In the genomic region with DNA sequence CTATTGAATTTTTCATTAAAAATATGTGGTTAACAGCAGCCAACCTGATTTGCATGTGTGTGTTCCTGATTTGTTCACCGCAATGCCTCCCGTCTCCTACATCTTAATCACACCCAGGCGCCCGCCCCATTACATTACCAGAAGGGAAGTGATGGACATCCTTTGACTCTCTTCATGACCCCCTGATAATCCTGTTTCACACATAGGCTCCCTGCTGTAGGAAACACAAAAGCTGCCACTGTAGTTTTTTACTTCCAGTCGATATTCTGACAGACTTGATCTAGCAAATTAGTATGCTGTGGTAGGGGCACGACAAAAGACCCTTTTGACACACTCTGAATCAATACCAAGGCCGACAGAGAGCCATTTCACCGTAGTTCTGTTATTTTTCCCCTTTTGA, we compare ENCODE assay signal across 2 cellular contexts.
A peak's percentile ranks its signal among the peaks of the same experiment; 100 is the strongest.
TF ChIP-seq lines count a peak whose summit lies in the region.

No MANE protein-coding gene starts in this region.

TF ChIP-seq in H1, 55 proteins besides CTCF, POLR2A, EP300 and RAD21 (continued from another document):
- no peak for TF ChIP-seq ZNF274 (IDR thresholded peaks at IDR 0.05; ENCODE audit: borderline replicate concordance, extremely low read depth, low read length)
- no peak for TF ChIP-seq CHD1 (IDR thresholded peaks at IDR 0.05; ENCODE audit: low read depth, low read length)
- TF ChIP-seq CTBP2 (IDR thresholded peaks at IDR 0.05; ENCODE audit: borderline replicate concordance, insufficient read depth, insufficient read length, low read length): no peak
- no peak for TF ChIP-seq CBX8 (IDR thresholded peaks at IDR 0.05; ENCODE audit: borderline replicate concordance, low read depth, low read length)
- no peak for TF ChIP-seq EZH2 (IDR thresholded peaks at IDR 0.05; ENCODE audit: low read depth, low read length, severe bottlenecking)
TF ChIP-seq in H1: peak in this region for 0.

TF ChIP-seq in neural cell, 6 proteins besides CTCF, POLR2A, EP300 and RAD21 (continued from another document):
- TF ChIP-seq, protein P1, sequence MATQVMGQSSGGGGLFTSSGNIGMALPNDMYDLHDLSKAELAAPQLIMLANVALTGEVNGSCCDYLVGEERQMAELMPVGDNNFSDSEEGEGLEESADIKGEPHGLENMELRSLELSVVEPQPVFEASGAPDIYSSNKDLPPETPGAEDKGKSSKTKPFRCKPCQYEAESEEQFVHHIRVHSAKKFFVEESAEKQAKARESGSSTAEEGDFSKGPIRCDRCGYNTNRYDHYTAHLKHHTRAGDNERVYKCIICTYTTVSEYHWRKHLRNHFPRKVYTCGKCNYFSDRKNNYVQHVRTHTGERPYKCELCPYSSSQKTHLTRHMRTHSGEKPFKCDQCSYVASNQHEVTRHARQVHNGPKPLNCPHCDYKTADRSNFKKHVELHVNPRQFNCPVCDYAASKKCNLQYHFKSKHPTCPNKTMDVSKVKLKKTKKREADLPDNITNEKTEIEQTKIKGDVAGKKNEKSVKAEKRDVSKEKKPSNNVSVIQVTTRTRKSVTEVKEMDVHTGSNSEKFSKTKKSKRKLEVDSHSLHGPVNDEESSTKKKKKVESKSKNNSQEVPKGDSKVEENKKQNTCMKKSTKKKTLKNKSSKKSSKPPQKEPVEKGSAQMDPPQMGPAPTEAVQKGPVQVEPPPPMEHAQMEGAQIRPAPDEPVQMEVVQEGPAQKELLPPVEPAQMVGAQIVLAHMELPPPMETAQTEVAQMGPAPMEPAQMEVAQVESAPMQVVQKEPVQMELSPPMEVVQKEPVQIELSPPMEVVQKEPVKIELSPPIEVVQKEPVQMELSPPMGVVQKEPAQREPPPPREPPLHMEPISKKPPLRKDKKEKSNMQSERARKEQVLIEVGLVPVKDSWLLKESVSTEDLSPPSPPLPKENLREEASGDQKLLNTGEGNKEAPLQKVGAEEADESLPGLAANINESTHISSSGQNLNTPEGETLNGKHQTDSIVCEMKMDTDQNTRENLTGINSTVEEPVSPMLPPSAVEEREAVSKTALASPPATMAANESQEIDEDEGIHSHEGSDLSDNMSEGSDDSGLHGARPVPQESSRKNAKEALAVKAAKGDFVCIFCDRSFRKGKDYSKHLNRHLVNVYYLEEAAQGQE (IDR thresholded peaks at IDR 0.05; ENCODE audit: borderline replicate concordance): peak; percentile 43
- TF ChIP-seq POLR2AphosphoS5 (IDR thresholded peaks at IDR 0.05): peak; percentile 26
TF ChIP-seq in neural cell: peak in this region for 2.
